1 cellular context compared by ENCODE assay signal in the genomic region with DNA sequence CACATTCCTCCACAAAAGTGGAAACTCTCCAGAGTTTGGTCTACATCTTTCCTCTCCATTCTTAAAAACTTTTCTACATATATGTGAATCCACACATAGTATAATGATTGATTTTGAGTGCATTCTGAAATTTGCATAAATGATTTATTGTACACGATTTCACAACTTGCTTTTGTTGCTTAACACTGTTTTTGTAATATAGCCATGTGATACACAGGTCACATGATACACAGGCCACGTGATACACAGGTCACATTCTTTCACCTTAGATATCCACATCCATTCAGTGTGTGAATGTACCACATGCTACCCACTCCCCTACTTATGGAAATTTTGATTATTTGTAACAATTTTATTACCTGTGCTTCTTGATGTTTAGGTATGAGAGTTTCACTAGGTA.
TF ChIP-seq lines count a peak whose summit lies in the region.

No MANE protein-coding gene starts in this region.

TF ChIP-seq in GM12878, 131 proteins besides CTCF, POLR2A, EP300 and RAD21 (continued from another document):
- TF ChIP-seq, protein P1, sequence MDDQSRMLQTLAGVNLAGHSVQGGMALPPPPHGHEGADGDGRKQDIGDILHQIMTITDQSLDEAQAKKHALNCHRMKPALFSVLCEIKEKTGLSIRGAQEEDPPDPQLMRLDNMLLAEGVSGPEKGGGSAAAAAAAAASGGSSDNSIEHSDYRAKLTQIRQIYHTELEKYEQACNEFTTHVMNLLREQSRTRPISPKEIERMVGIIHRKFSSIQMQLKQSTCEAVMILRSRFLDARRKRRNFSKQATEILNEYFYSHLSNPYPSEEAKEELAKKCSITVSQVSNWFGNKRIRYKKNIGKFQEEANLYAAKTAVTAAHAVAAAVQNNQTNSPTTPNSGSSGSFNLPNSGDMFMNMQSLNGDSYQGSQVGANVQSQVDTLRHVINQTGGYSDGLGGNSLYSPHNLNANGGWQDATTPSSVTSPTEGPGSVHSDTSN (IDR thresholded peaks at IDR 0.05; ENCODE audit: insufficient replicate concordance, low read depth, low read length) = no peak
